1 cellular context compared by ENCODE assay signal in the genomic region with DNA sequence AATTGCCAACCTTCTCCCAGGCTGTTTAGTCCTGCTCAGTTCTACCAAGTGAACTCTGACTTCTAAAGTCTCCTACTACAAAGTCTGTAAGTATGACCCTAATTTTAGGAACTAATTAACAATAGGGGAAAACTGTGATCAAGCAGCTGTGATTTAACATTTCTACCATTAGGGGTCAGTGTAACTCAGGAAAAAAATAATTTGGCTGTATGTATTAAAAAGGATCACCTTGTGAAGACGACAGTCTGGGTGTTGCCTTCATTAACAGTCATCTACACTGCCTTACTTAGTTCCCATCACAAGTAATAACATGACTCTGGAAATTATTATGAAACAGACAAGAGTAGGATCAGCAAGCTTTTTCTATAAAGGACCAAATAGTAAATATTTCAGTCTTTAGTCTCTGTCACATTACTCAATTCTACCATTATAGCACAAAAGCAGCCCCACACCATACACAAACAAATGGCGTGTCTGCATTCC.
TF ChIP-seq lines count a peak whose summit lies in the region.

No MANE protein-coding gene starts in this region.

TF ChIP-seq in IMR-90, 13 proteins besides CTCF, POLR2A, EP300 and RAD21:
- TF ChIP-seq FOS (IDR thresholded peaks at IDR 0.05; ENCODE audit: low read depth, low read length) (no peak), NFE2L2 (IDR thresholded peaks at IDR 0.05; ENCODE audit: low read depth, low read length) (no peak), MXI1 (IDR thresholded peaks at IDR 0.05; ENCODE audit: borderline replicate concordance, low read depth, low read length) (no peak), MAFK (IDR thresholded peaks at IDR 0.05; ENCODE audit: low read depth, low read length) (no peak), RFX5 (IDR thresholded peaks at IDR 0.05; ENCODE audit: low read depth, low read length) (no peak), SMC3 (IDR thresholded peaks at IDR 0.05; ENCODE audit: low read depth, low read length) (0 out of 2 replicates have a peak, but pooled peaks have one; percentile 21), MAZ (IDR thresholded peaks at IDR 0.05; ENCODE audit: borderline replicate concordance, low read depth, low read length) (no peak)
- TF ChIP-seq, protein P1, sequence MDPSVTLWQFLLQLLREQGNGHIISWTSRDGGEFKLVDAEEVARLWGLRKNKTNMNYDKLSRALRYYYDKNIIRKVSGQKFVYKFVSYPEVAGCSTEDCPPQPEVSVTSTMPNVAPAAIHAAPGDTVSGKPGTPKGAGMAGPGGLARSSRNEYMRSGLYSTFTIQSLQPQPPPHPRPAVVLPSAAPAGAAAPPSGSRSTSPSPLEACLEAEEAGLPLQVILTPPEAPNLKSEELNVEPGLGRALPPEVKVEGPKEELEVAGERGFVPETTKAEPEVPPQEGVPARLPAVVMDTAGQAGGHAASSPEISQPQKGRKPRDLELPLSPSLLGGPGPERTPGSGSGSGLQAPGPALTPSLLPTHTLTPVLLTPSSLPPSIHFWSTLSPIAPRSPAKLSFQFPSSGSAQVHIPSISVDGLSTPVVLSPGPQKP (IDR thresholded peaks at IDR 0.05; ENCODE audit: borderline replicate concordance, low read depth, low read length): no peak
- TF ChIP-seq, protein P2, sequence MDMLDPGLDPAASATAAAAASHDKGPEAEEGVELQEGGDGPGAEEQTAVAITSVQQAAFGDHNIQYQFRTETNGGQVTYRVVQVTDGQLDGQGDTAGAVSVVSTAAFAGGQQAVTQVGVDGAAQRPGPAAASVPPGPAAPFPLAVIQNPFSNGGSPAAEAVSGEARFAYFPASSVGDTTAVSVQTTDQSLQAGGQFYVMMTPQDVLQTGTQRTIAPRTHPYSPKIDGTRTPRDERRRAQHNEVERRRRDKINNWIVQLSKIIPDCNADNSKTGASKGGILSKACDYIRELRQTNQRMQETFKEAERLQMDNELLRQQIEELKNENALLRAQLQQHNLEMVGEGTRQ (IDR thresholded peaks at IDR 0.05; ENCODE audit: low read depth, low read length): no peak
TF ChIP-seq in IMR-90: peak in this region for 1.
